ENCODE assay signal across 8 cellular contexts in the genomic region with DNA sequence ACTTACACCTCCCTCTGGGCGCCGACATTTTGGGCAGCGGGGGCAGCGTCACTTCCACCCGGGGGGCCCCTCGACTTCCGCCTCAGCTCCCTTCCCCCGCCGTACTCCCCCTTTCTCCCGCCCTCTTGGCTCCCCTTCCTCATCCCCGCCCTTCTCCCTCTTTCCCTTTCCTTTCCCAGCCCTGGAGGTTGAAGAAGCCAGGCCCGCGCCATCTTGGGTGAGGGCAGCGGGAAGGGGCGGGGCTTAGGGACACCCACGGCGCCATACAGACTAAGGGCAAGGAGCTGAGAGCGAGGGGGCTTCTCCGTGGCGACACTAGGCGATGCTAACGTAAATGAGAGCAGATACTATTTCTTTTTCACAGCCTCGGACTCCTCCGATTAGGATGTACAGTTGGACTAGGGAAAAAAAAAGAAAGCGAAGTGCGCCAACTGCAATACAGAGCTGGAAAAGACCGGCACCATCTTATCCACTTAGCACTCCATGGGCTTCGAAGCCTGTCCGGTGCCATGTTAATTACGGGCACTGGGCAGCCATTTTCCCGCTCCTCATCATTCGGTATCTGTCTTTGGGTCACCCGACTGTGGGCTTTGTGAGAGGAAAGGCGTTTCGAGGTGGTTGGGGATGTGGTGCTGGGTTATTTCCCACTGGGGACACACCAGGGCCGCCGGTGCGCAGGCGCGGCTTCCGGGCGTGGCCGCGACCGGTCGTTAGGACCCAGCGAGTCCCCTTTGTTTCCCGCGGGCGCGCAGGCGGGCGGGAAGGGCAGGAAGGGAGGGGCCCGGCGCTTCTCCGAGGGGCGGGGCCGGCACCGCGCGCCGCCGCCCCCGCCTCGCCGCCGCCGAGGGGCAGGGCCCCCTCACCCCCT. TPM values are rescaled to one million over a fixed set of nuclear protein-coding genes. Genes with fewer than 3 reads are reported as not detected.
DNase-seq lines count a peak whose midpoint lies in the region; ATAC-seq and TF ChIP-seq lines count a peak whose summit lies in the region.

A gene with protein sequence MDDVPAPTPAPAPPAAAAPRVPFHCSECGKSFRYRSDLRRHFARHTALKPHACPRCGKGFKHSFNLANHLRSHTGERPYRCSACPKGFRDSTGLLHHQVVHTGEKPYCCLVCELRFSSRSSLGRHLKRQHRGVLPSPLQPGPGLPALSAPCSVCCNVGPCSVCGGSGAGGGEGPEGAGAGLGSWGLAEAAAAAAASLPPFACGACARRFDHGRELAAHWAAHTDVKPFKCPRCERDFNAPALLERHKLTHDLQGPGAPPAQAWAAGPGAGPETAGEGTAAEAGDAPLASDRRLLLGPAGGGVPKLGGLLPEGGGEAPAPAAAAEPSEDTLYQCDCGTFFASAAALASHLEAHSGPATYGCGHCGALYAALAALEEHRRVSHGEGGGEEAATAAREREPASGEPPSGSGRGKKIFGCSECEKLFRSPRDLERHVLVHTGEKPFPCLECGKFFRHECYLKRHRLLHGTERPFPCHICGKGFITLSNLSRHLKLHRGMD (minus strand): TSS at position 50 of the 868 bp plus-strand sequence. CDS start 1,652 bp downstream, outside the sequence.
A gene with protein sequence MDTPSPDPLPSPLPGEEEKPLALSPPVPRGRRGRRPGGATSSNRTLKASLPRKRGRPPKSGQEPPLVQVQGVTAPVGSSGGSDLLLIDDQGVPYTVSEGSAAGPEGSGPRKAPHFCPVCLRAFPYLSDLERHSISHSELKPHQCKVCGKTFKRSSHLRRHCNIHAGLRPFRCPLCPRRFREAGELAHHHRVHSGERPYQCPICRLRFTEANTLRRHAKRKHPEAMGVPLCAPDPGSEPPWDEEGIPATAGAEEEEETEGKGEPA (plus strand): TSS at position 821 of the 868 bp plus-strand sequence. CDS start 1,825 bp downstream, outside the sequence.

- H3K36me3 Mint-ChIP-seq in activated CD4-positive, alpha-beta T cell treated with anti-CD3 and anti-CD28 coated beads, Interleukin-2, amount 10 ng/mL, durations not matched to agents 24 days and 14 days (ENCODE audit: low read depth) = peaks cover 41% of the 10 kb centered on the region

- H3K9me3 ChIP-seq in colonic mucosa = no peaks in the 10 kb centered on the region

- H3K27ac Mint-ChIP-seq in activated CD4-positive, alpha-beta T cell treated with anti-CD3 and anti-CD28 coated beads, Interleukin-2, amount 10 ng/mL, durations not matched to agents 24 days and 14 days = peak within 1 kb of the TSS; percentile 98

- no peaks in the 10 kb centered on the region for H3K27me3 ChIP-seq in BJ (ENCODE audit: control insufficient read depth, insufficient read depth, low read length)
- no peaks in the 10 kb centered on the region for H3K27me3 ChIP-seq in colonic mucosa

- CTCF ChIA-PET in BJ (lab: Yijun Ruan, JAX) = interaction anchor here (0.6 to 2.0 kb wide), 6 partner anchors 17 to 1746 kb away, joined by 3 to 11 read pairs (median 3); a partner anchor contains a TSS

- H3K9me3 Mint-ChIP-seq in activated CD4-positive, alpha-beta T cell treated with anti-CD3 and anti-CD28 coated beads, Interleukin-2, amount 10 ng/mL, durations not matched to agents 24 days and 14 days = peaks cover 8% of the 10 kb centered on the region

- peak within 1 kb of the TSS; percentile 96 for H3K27ac ChIP-seq in colonic mucosa

- no peaks in the 10 kb centered on the region for H3K4me1 ChIP-seq in colonic mucosa

- ATAC-seq in GM19328 (IDR thresholded peaks at IDR 0.05; ENCODE audit: unreplicated experiment) (peak; percentile 52), HG03520 (IDR thresholded peaks at IDR 0.05; ENCODE audit: unreplicated experiment) (peak; percentile 52), left lobe of liver (peak; percentile 86)

- H3K36me3 ChIP-seq in BJ (ENCODE audit: control insufficient read depth, insufficient read depth, low read length) = peaks cover 11% of the 10 kb centered on the region
- no peaks in the 10 kb centered on the region for H3K36me3 ChIP-seq in colonic mucosa

- intact Hi-C loops in activated CD4-positive, alpha-beta T cell treated with anti-CD3 and anti-CD28 coated beads, Interleukin-2, amount 10 ng/mL, durations not matched to agents 24 days and 14 days (cut with micrococcal nuclease) = loop anchor here (1.0 to 5.0 kb wide), 10 partner anchors 12 to 482 kb away; a partner anchor contains a TSS
- intact Hi-C loops in colonic mucosa (cut with DNase I) = no loop called here

- H3K4me3 ChIP-seq in BJ (ENCODE audit: low read depth, low read length) = peak within 1 kb of the TSS; percentile 88
- H3K4me3 ChIP-seq in colonic mucosa = peak within 1 kb of the TSS; percentile 61

- no peaks in the 10 kb centered on the region for H3K27me3 Mint-ChIP-seq in activated CD4-positive, alpha-beta T cell treated with anti-CD3 and anti-CD28 coated beads, Interleukin-2, amount 10 ng/mL, durations not matched to agents 24 days and 14 days

- H3K4me3 Mint-ChIP-seq in activated CD4-positive, alpha-beta T cell treated with anti-CD3 and anti-CD28 coated beads, Interleukin-2, amount 10 ng/mL, durations not matched to agents 24 days and 14 days = peak within 1 kb of the TSS; percentile 88

- POLR2A ChIA-PET in BJ (lab: Charles Lee) = interaction anchor here (0.5 to 0.8 kb wide), 5 partner anchors 19 to 715 kb away, joined by 3 to 11 read pairs (median 8); a partner anchor contains a TSS

- peaks cover 33% of the 10 kb centered on the region for H3K4me1 Mint-ChIP-seq in activated CD4-positive, alpha-beta T cell treated with anti-CD3 and anti-CD28 coated beads, Interleukin-2, amount 10 ng/mL, durations not matched to agents 24 days and 14 days

- no peak for TF ChIP-seq CTCF in BJ (IDR thresholded peaks at IDR 0.05; ENCODE audit: insufficient read depth, low read depth, low read length)
- TF ChIP-seq CTCF in colonic mucosa (IDR thresholded peaks at IDR 0.05) = no peak

- DNase-seq in BJ (ENCODE audit: low read depth) = peak; percentile 92
- peak; percentile 100 for DNase-seq in NCI-H69 (lab: John Stamatoyannopoulos, UW)
- DNase-seq in activated CD4-positive, alpha-beta T cell treated with anti-CD3 and anti-CD28 coated beads, Interleukin-2, amount 10 ng/mL, durations not matched to agents 24 days and 14 days = peak; percentile 99
- DNase-seq in colonic mucosa = peak; percentile 98
- peak; percentile 99 for DNase-seq in left lobe of liver (ENCODE audit: low spot score)
- peak; percentile 97 for DNase-seq in stimulated activated CD4-positive, alpha-beta T cell treated with anti-CD3 and anti-CD28 coated beads, Interleukin-2, amount 100 ng/mL, for 24 hours

- H3K9ac ChIP-seq in colonic mucosa (ENCODE audit: low read depth in 2 of 2, low read length in 2 of 2) = peak within 1 kb of the TSS; percentile 80 to 84

RNA-seq across cellular contexts. Expression of the first gene that starts in this region (rescaled TPM):
- 3.7 and 4.0 TPM in 2 replicates for polyA plus RNA-seq in BJ (2011; rRNA removed)
- 2.3 and 2.5 TPM in 2 replicates for polyA minus RNA-seq in BJ (2011; rRNA and poly(A)+ RNA removed)
- 20.4 and 21.4 TPM in 2 replicates for total RNA-seq in activated CD4-positive, alpha-beta T cell treated with anti-CD3 and anti-CD28 coated beads, Interleukin-2, amount 10 ng/mL, durations not matched to agents 24 days and 14 days
- total RNA-seq in colonic mucosa (10 to 100 TPM; 12.2 to 14.5 TPM), left lobe of liver (6.7 TPM)

RNA-seq across cellular contexts. Expression of the second gene that starts in this region (rescaled TPM):
- 7.8 TPM in 2 replicates for polyA plus RNA-seq in BJ (2011; rRNA removed)
- 2.3 and 2.7 TPM in 2 replicates for polyA minus RNA-seq in BJ (2011; rRNA and poly(A)+ RNA removed)
- total RNA-seq in activated CD4-positive, alpha-beta T cell treated with anti-CD3 and anti-CD28 coated beads, Interleukin-2, amount 10 ng/mL, durations not matched to agents 24 days and 14 days = 17.8 and 19.0 TPM in 2 replicates
- total RNA-seq in colonic mucosa (10 to 100 TPM; 30.4 to 33.9 TPM), left lobe of liver (13.2 TPM)

Comparison
In these comparisons a context has a peak if more than half of its experiments do, and no peak if none do; other contexts are left out.
1. Peak in every context shown above with its lines: DNase-seq, ATAC-seq, H3K4me3 ChIP-seq and H3K27ac ChIP-seq.